In the genomic region with DNA sequence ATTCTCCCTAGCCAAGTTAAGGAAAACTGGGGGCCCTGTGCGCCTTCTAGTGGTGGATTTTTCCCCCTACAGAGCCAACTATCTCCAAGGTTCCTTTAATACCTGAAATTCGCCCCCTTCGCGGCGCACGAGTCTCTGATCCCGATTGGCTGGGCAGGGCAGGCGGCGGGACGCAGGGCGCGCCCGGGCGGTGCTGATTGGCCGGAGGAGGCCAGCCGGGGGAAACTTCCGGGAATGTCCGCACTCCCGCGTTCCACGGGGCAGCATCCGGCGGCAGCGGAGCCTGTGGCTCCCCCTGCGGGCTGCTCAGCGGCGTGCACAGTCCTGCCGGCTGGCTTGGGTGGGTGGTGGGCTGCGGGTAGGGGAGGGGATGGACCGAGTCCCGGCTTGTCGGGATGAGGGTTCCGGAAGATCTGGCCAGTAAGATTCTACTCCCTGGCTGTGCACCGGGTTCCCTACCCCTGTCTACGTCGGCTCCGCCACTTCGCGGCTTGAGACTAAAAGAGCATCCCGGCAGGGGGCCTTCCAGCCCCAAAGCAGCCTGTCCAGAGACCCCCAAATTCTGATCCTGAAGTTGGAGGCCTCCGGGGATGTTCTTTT, we compare ENCODE assay signal across 8 cellular contexts.
A peak's percentile ranks its signal among the peaks of the same experiment; 100 is the strongest.
DNase-seq lines count a peak whose midpoint lies in the region; ATAC-seq and FAIRE-seq lines count a peak whose summit lies in the region.

A gene (plus strand): TSS at position 241 of the 600 bp plus-strand sequence. CDS start 515 bp downstream, outside the sequence.

- peak; percentile 70 for ATAC-seq in HG03442 (IDR thresholded peaks at IDR 0.05; ENCODE audit: unreplicated experiment)

- FAIRE-seq in colon (lab: Jason Lieb, UNC), result peak; percentile 53

- peak within 1 kb of the TSS; percentile 97 for H3K4me2 ChIP-seq in BLaER1

- H3K36me3 ChIP-seq in BLaER1, result peaks cover 12% of the 10 kb centered on the region

- no peaks in the 10 kb centered on the region for H3K9me3 ChIP-seq in BLaER1

- no peaks in the 10 kb centered on the region for H3K27me3 ChIP-seq in BLaER1

- H3K4me1 ChIP-seq in BLaER1, result peaks cover 65% of the 10 kb centered on the region

- 0 out of 2 replicates have a peak, but pooled peaks cover 13% of the 10 kb centered on the region for H4K20me1 ChIP-seq in BLaER1

- DNase-seq in GM19238 (ENCODE audit: insufficient read length, low spot score) (peak; percentile 99), NCI-H510A treated with DMSO at 0.1 percent for 48 hours (lab: John Stamatoyannopoulos, UW) (peak; percentile 95), kidney tubule cell (ENCODE audit: low spot score) (peak; percentile 98)
- peak; percentile 97 for DNase-seq in activated CD4-positive, alpha-beta T cell treated with anti-CD3 and anti-CD28 coated beads for 48 hours
- DNase-seq in stimulated activated CD4-positive, alpha-beta T cell treated with anti-CD3 and anti-CD28 coated beads, Interleukin-1b, Interleukin-23, amount 100 ng/mL, for 24 hours (ENCODE audit: low read depth in 4 of 4, low spot score in 1 of 4), result peak; percentile 82 to 95 (median 92)

- peak within 1 kb of the TSS; percentile 76 for H3K4me3 ChIP-seq in BLaER1

- H3K9ac ChIP-seq in BLaER1, result peak within 1 kb of the TSS; percentile 83

- H3K27ac ChIP-seq in BLaER1, result peak within 1 kb of the TSS; percentile 74

Comparison
In these comparisons a context has a peak if more than half of its experiments do, and no peak if none do; other contexts are left out.
1. Peak in every context shown above with its lines: DNase-seq, ATAC-seq, H3K4me3 ChIP-seq and H3K27ac ChIP-seq.